ENCODE assay signal across 2 cellular contexts in the genomic region with DNA sequence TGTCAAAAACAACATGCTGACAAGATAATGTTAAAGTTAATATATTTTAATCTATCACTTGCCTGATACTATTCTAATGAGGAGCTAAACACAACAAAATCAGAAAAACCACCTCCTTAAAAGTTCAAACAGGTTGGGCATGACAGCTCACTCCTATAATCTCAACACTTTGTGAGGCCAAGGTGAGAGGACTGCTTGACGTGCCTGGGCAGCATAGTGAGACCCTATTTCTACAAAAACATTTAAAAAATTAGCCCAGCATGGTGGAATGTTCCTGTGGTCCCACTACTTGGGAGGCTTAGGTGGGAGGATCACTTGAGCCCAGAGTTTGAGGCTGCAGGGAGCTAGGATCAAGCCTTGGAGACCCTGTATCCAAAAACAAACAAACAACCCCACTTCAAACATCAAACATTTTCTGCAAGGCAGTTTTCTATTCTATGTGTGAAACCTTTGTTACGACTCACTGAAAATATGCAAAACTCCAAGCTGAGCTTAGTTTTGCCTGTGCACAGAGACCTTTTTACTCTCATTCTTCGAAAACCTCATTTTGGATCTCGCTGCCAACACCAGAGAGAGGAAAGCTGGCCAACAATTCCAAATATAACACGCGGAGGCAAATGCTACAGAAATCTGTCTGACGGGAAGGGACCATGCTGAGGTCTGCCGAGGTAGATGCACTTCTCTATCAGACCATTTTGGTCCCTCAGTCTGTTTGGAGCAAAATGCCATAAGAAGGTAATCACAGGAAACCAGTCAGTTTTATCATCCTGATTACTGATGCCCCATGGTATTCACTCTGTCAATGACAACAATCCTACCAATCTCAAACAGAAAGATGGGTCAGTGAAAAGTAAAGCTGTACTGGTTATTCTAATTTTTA.
TF ChIP-seq lines count a peak whose summit lies in the region.

No MANE protein-coding gene starts in this region.

TF ChIP-seq in GM23338, 12 proteins besides CTCF, POLR2A, EP300 and RAD21 (continues in another document):
- TF ChIP-seq CREB1 (CRISPR knock-in tag; IDR thresholded peaks at IDR 0.05; ENCODE audit: low read depth) (no peak), ZNF462 (CRISPR knock-in tag; IDR thresholded peaks at IDR 0.05) (no peak), ZNF331 (CRISPR knock-in tag; IDR thresholded peaks at IDR 0.05; ENCODE audit: low read depth) (no peak), EZH2phosphoT487 (IDR thresholded peaks at IDR 0.05; ENCODE audit: unreplicated experiment) (no peak), ZNF114 (CRISPR knock-in tag; IDR thresholded peaks at IDR 0.05) (no peak), POLR2AphosphoS5 (IDR thresholded peaks at IDR 0.05; ENCODE audit: low read depth) (no peak), NANOG (IDR thresholded peaks at IDR 0.05; ENCODE audit: borderline replicate concordance) (no peak), ETS1 (IDR thresholded peaks at IDR 0.05) (no peak), STAT1 (IDR thresholded peaks at IDR 0.05; ENCODE audit: unreplicated experiment) (no peak), EZH2 (IDR thresholded peaks at IDR 0.05; ENCODE audit: low read depth, unreplicated experiment) (no peak)

TF ChIP-seq in GM12878, 131 proteins besides CTCF, POLR2A, EP300 and RAD21:
- TF ChIP-seq MEF2A (IDR thresholded peaks at IDR 0.05; ENCODE audit: insufficient read depth, low read depth, low read length) (no peak), POU2F2 (IDR thresholded peaks at IDR 0.05; ENCODE audit: borderline replicate concordance, low read depth, low read length) (peak; percentile 82; the same call in 2 of the 3 replicates)
TF ChIP-seq in GM12878: peak in this region for 1.
